In the genomic region with DNA sequence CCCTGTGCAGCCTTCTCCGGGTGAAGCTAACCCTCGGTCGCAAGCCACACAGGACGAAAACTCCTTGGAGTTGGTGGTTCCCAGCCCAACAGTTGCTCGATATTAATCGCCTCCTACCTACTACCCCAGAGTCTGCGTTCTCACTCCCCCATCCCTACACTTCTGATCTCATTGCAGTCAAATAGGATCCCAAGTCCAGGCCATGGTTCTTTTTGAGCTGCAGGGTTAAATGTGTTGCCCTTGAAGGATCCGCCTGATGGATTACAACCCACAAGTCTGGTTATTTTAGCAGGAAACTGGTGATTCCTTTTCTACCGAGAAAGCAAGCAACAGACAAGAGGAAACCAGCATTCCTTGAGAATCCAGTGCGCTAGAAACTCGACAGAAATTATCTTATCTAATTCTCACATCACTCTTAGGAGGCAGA, we compare ENCODE assay signal across 8 cellular contexts. TPM values are rescaled to one million over a fixed set of nuclear protein-coding genes. Genes with fewer than 3 reads are reported as not detected.
DNase-seq lines count a peak whose midpoint lies in the region; ATAC-seq and TF ChIP-seq lines count a peak whose summit lies in the region.

No MANE protein-coding gene starts in this region.

- no peak for TF ChIP-seq CTCF in CD14-positive monocyte (IDR thresholded peaks at IDR 0.05)

- H3K4me1 ChIP-seq in mucosa of stomach (ENCODE audit: control insufficient read depth, insufficient read depth, low read length), result peaks cover 13% of the 10 kb centered on the region

- H3K27ac ChIP-seq in cingulate gyrus (ENCODE audit: low read depth, low read length), result peak overlapping the region; percentile 62

- DNase-seq in CD14-positive monocyte (ENCODE audit: low spot score) (no peak), MG63 (peak; percentile 4), NCI-H187 (lab: John Stamatoyannopoulos, UW) (no peak), germinal center (ENCODE audit: low spot score) (no peak)
- no peak for DNase-seq in activated effector memory CD4-positive, alpha-beta T cell treated with Interleukin-2 at 50 U/mL for 16 hours

- peaks cover 48% of the 10 kb centered on the region for H3K4me1 Mint-ChIP-seq in CD14-positive monocyte

- intact Hi-C loops in CD14-positive monocyte (cut with micrococcal nuclease), result no loop called here

- no peaks in the 10 kb centered on the region for H3K27me3 ChIP-seq in MG63
- H3K27me3 ChIP-seq in mucosa of stomach (ENCODE audit: control insufficient read depth, insufficient read depth, low read length), result peaks cover 46% of the 10 kb centered on the region

- no peak for ATAC-seq in HG03159 (IDR thresholded peaks at IDR 0.05; ENCODE audit: unreplicated experiment)

- peak overlapping the region in 6 of 7 donors; percentile 82 to 93 (median 91) for H3K27ac Mint-ChIP-seq in CD14-positive monocyte

- H3K9me3 Mint-ChIP-seq in CD14-positive monocyte, result no peaks in the 10 kb centered on the region

- H3K4me3 ChIP-seq in MG63 (peak overlapping the region; percentile 67), mucosa of stomach (ENCODE audit: low read length) (peak overlapping the region; percentile 58)

- H3K36me3 Mint-ChIP-seq in CD14-positive monocyte, result peaks cover 6 to 7% of the 10 kb centered on the region in 2 donors

- peak overlapping the region; percentile 51 for H3K9ac ChIP-seq in mucosa of stomach (ENCODE audit: low read length)

- peak overlapping the region; percentile 96 for H3K4me3 Mint-ChIP-seq in CD14-positive monocyte

- H3K27me3 Mint-ChIP-seq in CD14-positive monocyte (ENCODE audit: low read depth in 3 of 3), result peaks cover 0 to 6% (median 0%) of the 10 kb centered on the region in 3 donors

- H3K9me3 ChIP-seq in MG63 (no peaks in the 10 kb centered on the region), mucosa of stomach (ENCODE audit: control insufficient read depth, low read length) (no peaks in the 10 kb centered on the region)

- H3K36me3 ChIP-seq in MG63 (no peaks in the 10 kb centered on the region), mucosa of stomach (ENCODE audit: control insufficient read depth, insufficient read depth, low read length) (no peaks in the 10 kb centered on the region)

RNA-seq across cellular contexts. Expression of gene NIN, which starts 0.8 kb away (rescaled TPM):
- 10 to 100 TPM; 15.3 to 26.5 TPM for polyA plus RNA-seq in CD14-positive monocyte
- 7.1 and 7.2 TPM in 2 replicates for total RNA-seq in MG63 (2014; rRNA removed; shearing (Covaris generic); ENCODE audit: low replicate concordance)

RNA-seq across cellular contexts. Expression of gene ABHD12B, which starts 40.1 kb away (rescaled TPM):
- polyA plus RNA-seq in CD14-positive monocyte, result under 1 TPM; 0.45 to 0.54 TPM
- not detected in 2 replicates for total RNA-seq in MG63 (2014; rRNA removed; shearing (Covaris generic); ENCODE audit: low replicate concordance)
